ENCODE assay signal across 23 cellular contexts in the genomic region with DNA sequence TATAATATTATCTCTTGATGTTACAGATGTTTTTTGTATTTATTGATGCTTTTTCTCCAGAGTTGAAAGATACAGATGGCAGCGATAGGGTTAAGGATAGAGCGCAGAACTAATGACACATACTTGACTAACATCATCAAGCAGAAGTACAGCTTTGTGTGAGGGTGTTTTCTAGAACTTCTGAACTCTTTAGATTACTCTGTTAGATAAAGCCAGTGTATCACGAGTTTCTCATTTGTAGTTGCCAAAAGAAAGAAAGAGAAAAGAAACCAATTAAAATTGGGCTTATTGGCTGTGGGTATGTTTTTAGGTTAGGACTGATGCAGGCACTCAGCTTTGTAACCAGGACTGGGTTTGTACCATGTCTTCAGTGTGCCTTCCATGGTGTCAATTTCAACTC. TPM values are rescaled to one million over a fixed set of nuclear protein-coding genes. Genes with fewer than 3 reads are reported as not detected.
DNase-seq lines count a peak whose midpoint lies in the region; ATAC-seq, FAIRE-seq and TF ChIP-seq lines count a peak whose summit lies in the region.
"Had no signal": no experiment of that assay in that cellular context is flagged by ENCODE, and none has a peak within 500 bp of the region (broad histone marks: within the 10 kb centered on the region; RNA-seq: fewer than 3 reads in every experiment).

No MANE protein-coding gene starts in this region.

- H3K27me3 ChIP-seq in CD8-positive, alpha-beta memory T cell (ENCODE audit: insufficient read depth, low read length, poor library complexity, severe bottlenecking), result no peaks in the 10 kb centered on the region
- H3K27me3 ChIP-seq in keratinocyte (ENCODE audit: control insufficient read depth, extremely low read depth, insufficient read depth, low read length), result no peaks in the 10 kb centered on the region

- H3K27me3 Mint-ChIP-seq in CD8-positive, alpha-beta memory T cell, result no peaks in the 10 kb centered on the region
- H3K27me3 Mint-ChIP-seq in activated T-helper 2 cell treated with anti-CD3 and anti-CD28 coated beads, Interferon-gamma antibody, Interleukin-2, Interleukin-4, amounts not matched to agents 10 μg/mL and 5 μg/mL and 100 μg/mL, durations not matched to agents 14 hours and 24 hours and 36 hours (ENCODE audit: low read depth), result no peaks in the 10 kb centered on the region
- H3K27me3 Mint-ChIP-seq: brain had no signal

- TF ChIP-seq CTCF in keratinocyte (optimal IDR thresholded peaks at IDR 0.05 in 1 of 3, IDR thresholded peaks at IDR 0.05 in 1 of 3, conservative IDR thresholded peaks at IDR 0.05 in 1 of 3; ENCODE audit: extremely low read depth in 1 of 3, insufficient read depth in 2 of 3, low read length in 3 of 3), result no peak

- no peak for DNase-seq in activated CD4-positive, CD25-positive, alpha-beta regulatory T cell treated with anti-CD3 and anti-CD28 coated beads, Interleukin-2, amount 50 U/mL, for 72 hours
- peak in 1 of 5 donors; percentile 45 for DNase-seq in CD8-positive, alpha-beta memory T cell
- DNase-seq in activated T-helper 2 cell treated with anti-CD3 and anti-CD28 coated beads, Interferon-gamma antibody, Interleukin-2, Interleukin-4, amounts not matched to agents 10 μg/mL and 5 μg/mL and 100 μg/mL, durations not matched to agents 14 hours and 24 hours and 36 hours (ENCODE audit: low spot score), result no peak
- DNase-seq in keratinocyte (ENCODE audit: low read depth, low spot score), result no peak
- DNase-seq in T-helper 9 cell, result no peak
- DNase-seq: Calu3, dermis blood vessel endothelial cell, kidney, NCI-H1930, NCI-H2227 treated with DMSO at 0.1 percent for 48 hours, SHP77 treated with DMSO at 0.1 percent for 48 hours had no signal

- H2AFZ ChIP-seq in keratinocyte (ENCODE audit: control insufficient read depth, low read length), result peak overlapping the region; percentile 21

- H3K4me1 Mint-ChIP-seq in CD8-positive, alpha-beta memory T cell, result peaks cover 47 to 63% (median 61%) of the 10 kb centered on the region in 3 donors
- H3K4me1 Mint-ChIP-seq in activated T-helper 2 cell treated with anti-CD3 and anti-CD28 coated beads, Interferon-gamma antibody, Interleukin-2, Interleukin-4, amounts not matched to agents 10 μg/mL and 5 μg/mL and 100 μg/mL, durations not matched to agents 14 hours and 24 hours and 36 hours (ENCODE audit: low read depth), result peaks cover 61% of the 10 kb centered on the region
- H3K4me1 Mint-ChIP-seq: brain had no signal

- H4K20me1 ChIP-seq in keratinocyte (ENCODE audit: control insufficient read depth, extremely low read depth, insufficient read depth, low read length), result no peaks in the 10 kb centered on the region

- H3K36me3 Mint-ChIP-seq in CD8-positive, alpha-beta memory T cell, result no peaks in the 10 kb centered on the region
- peaks cover 5% of the 10 kb centered on the region for H3K36me3 Mint-ChIP-seq in activated T-helper 2 cell treated with anti-CD3 and anti-CD28 coated beads, Interferon-gamma antibody, Interleukin-2, Interleukin-4, amounts not matched to agents 10 μg/mL and 5 μg/mL and 100 μg/mL, durations not matched to agents 14 hours and 24 hours and 36 hours (ENCODE audit: low read depth)
- H3K36me3 Mint-ChIP-seq: brain had no signal

- H3K9me3 ChIP-seq in CD8-positive, alpha-beta memory T cell (ENCODE audit: low read length), result no peaks in the 10 kb centered on the region
- no peaks in the 10 kb centered on the region for H3K9me3 ChIP-seq in keratinocyte (ENCODE audit: control insufficient read depth, low read depth, low read length)
- H3K9me3 ChIP-seq: HAP-1 had no signal

- no peak overlapping the region for H3K27ac ChIP-seq in CD8-positive, alpha-beta memory T cell (ENCODE audit: low read depth, low read length)
- no peak overlapping the region for H3K27ac ChIP-seq in keratinocyte (ENCODE audit: control insufficient read depth, insufficient read depth, low read length)
- H3K27ac ChIP-seq: 22Rv1, KMS-11, VCaP had no signal

- ATAC-seq in activated CD4-positive, CD25-positive, alpha-beta regulatory T cell treated with anti-CD3 and anti-CD28 coated beads, Interleukin-2, amount 50 U/mL, for 24 hours, result peak; percentile 81 to 85
- no peak for ATAC-seq in GM21529 (IDR thresholded peaks at IDR 0.05; ENCODE audit: unreplicated experiment)
- no peak for ATAC-seq in HG03442 (IDR thresholded peaks at IDR 0.05; ENCODE audit: unreplicated experiment)

- dilution Hi-C loops in keratinocyte (cut with MboI; ENCODE audit: extremely low pct_ligation_motif_present, low sequenced_read_pairs), result no loop called here

- no peak overlapping the region for H3K4me3 ChIP-seq in CD8-positive, alpha-beta memory T cell (ENCODE audit: low read length)
- H3K4me3 ChIP-seq in keratinocyte (ENCODE audit: control insufficient read depth in 2 of 3, extremely low read depth in 1 of 3, insufficient read depth in 2 of 3, low read depth in 1 of 3, low read length in 3 of 3), result no peak overlapping the region
- H3K4me3 ChIP-seq: HAP-1, lung had no signal

- H3K79me2 ChIP-seq in keratinocyte (ENCODE audit: control insufficient read depth, insufficient read depth, low read length), result no peaks in the 10 kb centered on the region

- no peaks in the 10 kb centered on the region for H3K9me3 Mint-ChIP-seq in CD8-positive, alpha-beta memory T cell
- H3K9me3 Mint-ChIP-seq in activated T-helper 2 cell treated with anti-CD3 and anti-CD28 coated beads, Interferon-gamma antibody, Interleukin-2, Interleukin-4, amounts not matched to agents 10 μg/mL and 5 μg/mL and 100 μg/mL, durations not matched to agents 14 hours and 24 hours and 36 hours, result no peaks in the 10 kb centered on the region
- H3K9me3 Mint-ChIP-seq: brain had no signal

- H3K4me2 ChIP-seq in keratinocyte (ENCODE audit: control insufficient read depth, extremely low read depth, insufficient read depth, low read depth, low read length), result no peak overlapping the region
- H3K4me2 ChIP-seq: KMS-11 had no signal

- no peak overlapping the region for H3K9ac ChIP-seq in keratinocyte (ENCODE audit: control insufficient read depth, extremely low read depth, insufficient read depth, low read length)
- H3K9ac ChIP-seq: KMS-11 had no signal

- no peak for FAIRE-seq in keratinocyte (lab: Jason Lieb, UNC)
- FAIRE-seq: kidney had no signal

- no peaks in the 10 kb centered on the region for H3K9me1 ChIP-seq in keratinocyte (ENCODE audit: control insufficient read depth, extremely low read depth, insufficient read depth, low read length)

- peaks cover 39% of the 10 kb centered on the region for H3K4me1 ChIP-seq in CD8-positive, alpha-beta memory T cell (ENCODE audit: insufficient read depth, low read length)
- H3K4me1 ChIP-seq in keratinocyte (ENCODE audit: control insufficient read depth, extremely low read depth, insufficient read depth, low read length), result no peaks in the 10 kb centered on the region
- H3K4me1 ChIP-seq: HAP-1 had no signal

- peak overlapping the region; percentile 72 to 90 (median 82) for H3K27ac Mint-ChIP-seq in CD8-positive, alpha-beta memory T cell
- H3K27ac Mint-ChIP-seq in activated T-helper 2 cell treated with anti-CD3 and anti-CD28 coated beads, Interferon-gamma antibody, Interleukin-2, Interleukin-4, amounts not matched to agents 10 μg/mL and 5 μg/mL and 100 μg/mL, durations not matched to agents 14 hours and 24 hours and 36 hours, result peak overlapping the region; percentile 75

- H3K36me3 ChIP-seq in CD8-positive, alpha-beta memory T cell (ENCODE audit: insufficient read depth, low read length), result no peaks in the 10 kb centered on the region
- no peaks in the 10 kb centered on the region for H3K36me3 ChIP-seq in keratinocyte (ENCODE audit: control insufficient read depth in 2 of 2, extremely low read depth in 1 of 2, insufficient read depth in 2 of 2, low read length in 2 of 2)
- H3K36me3 ChIP-seq: HAP-1 had no signal

- H3K4me3 Mint-ChIP-seq in CD8-positive, alpha-beta memory T cell, result peak overlapping the region in 2 of 7 donors; percentile 38 to 48
- H3K4me3 Mint-ChIP-seq in activated T-helper 2 cell treated with anti-CD3 and anti-CD28 coated beads, Interferon-gamma antibody, Interleukin-2, Interleukin-4, amounts not matched to agents 10 μg/mL and 5 μg/mL and 100 μg/mL, durations not matched to agents 14 hours and 24 hours and 36 hours (ENCODE audit: low read depth), result peak overlapping the region; percentile 31
- H3K4me3 Mint-ChIP-seq: brain had no signal

- CTCF ChIA-PET in CD8-positive, alpha-beta memory T cell (lab: Charles Lee), result interaction anchor here (1.0 to 5.3 kb wide), 4 partner anchors 19 to 119 kb away, joined by 3 to 54 read pairs (median 18); no protein-coding TSS in a partner anchor

- intact Hi-C loops in activated T-helper 2 cell treated with anti-CD3 and anti-CD28 coated beads, Interferon-gamma antibody, Interleukin-2, Interleukin-4, amounts not matched to agents 10 μg/mL and 5 μg/mL and 100 μg/mL, durations not matched to agents 14 hours and 24 hours and 36 hours (cut with micrococcal nuclease), result loop anchor here (1.0 to 10.0 kb wide), 2 partner anchors 18 to 1955 kb away; a partner anchor contains a TSS

- POLR2A ChIA-PET in CD8-positive, alpha-beta memory T cell (lab: Charles Lee), result interaction anchor here (2.0 kb wide), 1 partner anchor 9 kb away, joined by 8 read pairs; no protein-coding TSS in a partner anchor

RNA-seq across cellular contexts. Expression of a gene that starts 6.6 kb away (rescaled TPM):
- 100 to 1,000 TPM; 179 to 188 TPM for total RNA-seq in CD8-positive, alpha-beta memory T cell
- polyA plus RNA-seq in CD8-positive, alpha-beta memory T cell, result 264 TPM
- total RNA-seq in activated T-helper 2 cell treated with anti-CD3 and anti-CD28 coated beads, Interferon-gamma antibody, Interleukin-2, Interleukin-4, amounts not matched to agents 10 μg/mL and 5 μg/mL and 100 μg/mL, durations not matched to agents 14 hours and 24 hours and 36 hours, result 232 TPM in 2 replicates
- not detected in 3 replicates for polyA plus RNA-seq in keratinocyte
- polyA plus RNA-seq in keratinocyte (2011; ENCODE audit: low read depth), result not detected
- not detected in 2 replicates for polyA plus RNA-seq in keratinocyte (2011; cell fraction: cytosol; rRNA removed)
- not detected in 2 replicates for polyA plus RNA-seq in keratinocyte (2011; cell fraction: nucleus; rRNA removed)
- polyA plus RNA-seq in keratinocyte (2012; ENCODE audit: low replicate concordance), result not detected in 2 replicates
- not detected in 3 replicates for polyA minus RNA-seq in keratinocyte
- not detected for polyA minus RNA-seq in keratinocyte (2011; cell fraction: cytosol; rRNA and poly(A)+ RNA removed)
- polyA minus RNA-seq in keratinocyte (2011; cell fraction: nucleus; rRNA and poly(A)+ RNA removed), result not detected in 2 replicates
- total RNA-seq: Calu3, dermis blood vessel endothelial cell, fibroblast of villous mesenchyme, HT-29, renal cortical epithelial cell had no signal

Comparison
In these comparisons a context has a peak if more than half of its experiments do, and no peak if none do; other contexts are left out.
1. ATAC-seq: peak in activated CD4-positive, CD25-positive, alpha-beta regulatory T cell treated with anti-CD3 and anti-CD28 coated beads, Interleukin-2, amount 50 U/mL, for 24 hours (2 of 2); none in GM21529 (single experiment) and HG03442 (single experiment).